In genomic region chr5:66967102-66967501, GRCh38 we compare ENCODE assay signal across 25 cellular contexts.
DNase-seq lines count a peak whose midpoint lies in the region; ATAC-seq, FAIRE-seq and TF ChIP-seq lines count a peak whose summit lies in the region.
"Had no signal": no experiment of that assay in that cellular context is flagged by ENCODE, and none has a peak within 500 bp of the region (broad histone marks: within the 10 kb centered on the region; RNA-seq: fewer than 3 reads in every experiment).

No MANE protein-coding gene starts in this region.

- H3K4me3 Mint-ChIP-seq in stimulated activated naive CD8-positive, alpha-beta T cell treated with anti-CD3 and anti-CD28 coated beads, Interleukin-15, amount 100 ng/mL, for 72 hours: no peak overlapping the region
- H3K4me3 Mint-ChIP-seq in WTC11: no peak overlapping the region
- H3K4me3 Mint-ChIP-seq: activated CD4-positive, alpha-beta T cell treated with anti-CD3 and anti-CD28 coated beads, Interleukin-2, amount 10 ng/mL, durations not matched to agents 24 days and 14 days; CD4-positive, CD25-positive, alpha-beta regulatory T cell; memory B cell; nephron had no signal

- TF ChIP-seq CTCF in astrocyte of the spinal cord (IDR thresholded peaks at IDR 0.05; ENCODE audit: low read depth, low read length) (no peak), foreskin fibroblast (IDR thresholded peaks at IDR 0.05; ENCODE audit: low read depth, low read length) (no peak), WTC11 (IDR thresholded peaks at IDR 0.05) (no peak)

- CTCF ChIA-PET in WTC11 (lab: Charles Lee): no interaction called here

- H3K27me3 Mint-ChIP-seq in stimulated activated naive CD8-positive, alpha-beta T cell treated with anti-CD3 and anti-CD28 coated beads, Interleukin-15, amount 100 ng/mL, for 72 hours: peaks cover 6% of the 10 kb centered on the region
- no peaks in the 10 kb centered on the region for H3K27me3 Mint-ChIP-seq in WTC11 (ENCODE audit: low read depth)
- H3K27me3 Mint-ChIP-seq: activated CD4-positive, alpha-beta T cell treated with anti-CD3 and anti-CD28 coated beads, Interleukin-2, amount 10 ng/mL, durations not matched to agents 24 days and 14 days; CD4-positive, CD25-positive, alpha-beta regulatory T cell; memory B cell had no signal

- no peak for FAIRE-seq in urothelium cell line (lab: Jason Lieb, UNC)
- FAIRE-seq: A549, keratinocyte, TTC549 had no signal

- DNase-seq in stimulated activated naive CD8-positive, alpha-beta T cell treated with anti-CD3 and anti-CD28 coated beads, Interleukin-15, Interleukin-2, amounts not matched to agents 100 U/mL and 50 U/mL, for 24 hours: no peak
- no peak for DNase-seq in stimulated activated naive CD8-positive, alpha-beta T cell treated with anti-CD3 and anti-CD28 coated beads, Interleukin-15, amount 100 ng/mL, for 72 hours
- DNase-seq in astrocyte of the spinal cord (ENCODE audit: low read depth, low spot score): peak; percentile 72
- DNase-seq in foreskin fibroblast: peak; percentile 73 to 74
- DNase-seq in WTC11 (ENCODE audit: low spot score): no peak
- DNase-seq in urothelium cell line (ENCODE audit: low spot score): no peak
- no peak for DNase-seq in D341Med (ENCODE audit: low spot score)
- DNase-seq: activated CD4-positive, alpha-beta T cell treated with anti-CD3 and anti-CD28 coated beads, Interleukin-2, amount 10 ng/mL, durations not matched to agents 24 days and 14 days; CD4-positive, CD25-positive, alpha-beta regulatory T cell; effector CD8-positive, alpha-beta T cell; hypothalamus; Karpas-422; NCI-H1105 treated with DMSO at 0.1 percent for 48 hours; NCI-H524 treated with DMSO at 0.1 percent for 48 hours; posterior cingulate gyrus; stimulated activated CD4-positive, alpha-beta T cell treated with anti-CD3 and anti-CD28 coated beads, Interleukin-4, amount 100 ng/mL, for 4 hours; SW 1271 had no signal

- POLR2A ChIA-PET in WTC11 (lab: Charles Lee): no interaction called here

- H3K27ac Mint-ChIP-seq in stimulated activated naive CD8-positive, alpha-beta T cell treated with anti-CD3 and anti-CD28 coated beads, Interleukin-15, amount 100 ng/mL, for 72 hours: no peak overlapping the region
- no peak overlapping the region for H3K27ac Mint-ChIP-seq in WTC11
- H3K27ac Mint-ChIP-seq: activated CD4-positive, alpha-beta T cell treated with anti-CD3 and anti-CD28 coated beads, Interleukin-2, amount 10 ng/mL, durations not matched to agents 24 days and 14 days; memory B cell; nephron had no signal

- H3K4me3 ChIP-seq in astrocyte of the spinal cord (ENCODE audit: low read depth, low read length): no peak overlapping the region
- no peak overlapping the region for H3K4me3 ChIP-seq in foreskin fibroblast (ENCODE audit: low read depth in 1 of 2, low read length in 2 of 2)
- H3K4me3 ChIP-seq: A549, skin epidermis, vagina had no signal

- ATAC-seq in stimulated activated naive CD8-positive, alpha-beta T cell treated with anti-CD3 and anti-CD28 coated beads, Interleukin-15, Interleukin-2, amounts not matched to agents 100 U/mL and 50 U/mL, for 24 hours: peak; percentile 40
- ATAC-seq in stimulated activated naive CD8-positive, alpha-beta T cell treated with anti-CD3 and anti-CD28 coated beads, Interleukin-15, amount 100 ng/mL, for 72 hours: no peak
- ATAC-seq in WTC11 (no peak), GM19463 (IDR thresholded peaks at IDR 0.05; ENCODE audit: unreplicated experiment) (no peak)

- no peaks in the 10 kb centered on the region for H3K36me3 Mint-ChIP-seq in WTC11
- H3K36me3 Mint-ChIP-seq: CD4-positive, CD25-positive, alpha-beta regulatory T cell had no signal

- no peaks in the 10 kb centered on the region for H3K4me1 Mint-ChIP-seq in stimulated activated naive CD8-positive, alpha-beta T cell treated with anti-CD3 and anti-CD28 coated beads, Interleukin-15, amount 100 ng/mL, for 72 hours
- H3K4me1 Mint-ChIP-seq in WTC11: peaks cover 15% of the 10 kb centered on the region
- H3K4me1 Mint-ChIP-seq: activated CD4-positive, alpha-beta T cell treated with anti-CD3 and anti-CD28 coated beads, Interleukin-2, amount 10 ng/mL, durations not matched to agents 24 days and 14 days; CD4-positive, CD25-positive, alpha-beta regulatory T cell; nephron had no signal

- H3K9me3 Mint-ChIP-seq in stimulated activated naive CD8-positive, alpha-beta T cell treated with anti-CD3 and anti-CD28 coated beads, Interleukin-15, amount 100 ng/mL, for 72 hours: no peaks in the 10 kb centered on the region
- peaks cover 7% of the 10 kb centered on the region; the same call in 1 of the 2 replicates for H3K9me3 Mint-ChIP-seq in WTC11
- H3K9me3 Mint-ChIP-seq: activated CD4-positive, alpha-beta T cell treated with anti-CD3 and anti-CD28 coated beads, Interleukin-2, amount 10 ng/mL, durations not matched to agents 24 days and 14 days; CD4-positive, CD25-positive, alpha-beta regulatory T cell; memory B cell; nephron had no signal

- in situ Hi-C loops in astrocyte of the spinal cord (cut with HindIII; ENCODE audit: low sequenced_read_pairs): no loop called here

TF ChIP-seq in WTC11, 78 proteins besides CTCF, POLR2A, EP300 and RAD21:
- TF ChIP-seq NFATC4 (CRISPR knock-in tag; IDR thresholded peaks at IDR 0.05): no peak
- TF ChIP-seq E2F1 (CRISPR knock-in tag; IDR thresholded peaks at IDR 0.05): no peak
- no peak for TF ChIP-seq ETV6 (CRISPR knock-in tag; IDR thresholded peaks at IDR 0.05)
- TF ChIP-seq, protein P1, sequence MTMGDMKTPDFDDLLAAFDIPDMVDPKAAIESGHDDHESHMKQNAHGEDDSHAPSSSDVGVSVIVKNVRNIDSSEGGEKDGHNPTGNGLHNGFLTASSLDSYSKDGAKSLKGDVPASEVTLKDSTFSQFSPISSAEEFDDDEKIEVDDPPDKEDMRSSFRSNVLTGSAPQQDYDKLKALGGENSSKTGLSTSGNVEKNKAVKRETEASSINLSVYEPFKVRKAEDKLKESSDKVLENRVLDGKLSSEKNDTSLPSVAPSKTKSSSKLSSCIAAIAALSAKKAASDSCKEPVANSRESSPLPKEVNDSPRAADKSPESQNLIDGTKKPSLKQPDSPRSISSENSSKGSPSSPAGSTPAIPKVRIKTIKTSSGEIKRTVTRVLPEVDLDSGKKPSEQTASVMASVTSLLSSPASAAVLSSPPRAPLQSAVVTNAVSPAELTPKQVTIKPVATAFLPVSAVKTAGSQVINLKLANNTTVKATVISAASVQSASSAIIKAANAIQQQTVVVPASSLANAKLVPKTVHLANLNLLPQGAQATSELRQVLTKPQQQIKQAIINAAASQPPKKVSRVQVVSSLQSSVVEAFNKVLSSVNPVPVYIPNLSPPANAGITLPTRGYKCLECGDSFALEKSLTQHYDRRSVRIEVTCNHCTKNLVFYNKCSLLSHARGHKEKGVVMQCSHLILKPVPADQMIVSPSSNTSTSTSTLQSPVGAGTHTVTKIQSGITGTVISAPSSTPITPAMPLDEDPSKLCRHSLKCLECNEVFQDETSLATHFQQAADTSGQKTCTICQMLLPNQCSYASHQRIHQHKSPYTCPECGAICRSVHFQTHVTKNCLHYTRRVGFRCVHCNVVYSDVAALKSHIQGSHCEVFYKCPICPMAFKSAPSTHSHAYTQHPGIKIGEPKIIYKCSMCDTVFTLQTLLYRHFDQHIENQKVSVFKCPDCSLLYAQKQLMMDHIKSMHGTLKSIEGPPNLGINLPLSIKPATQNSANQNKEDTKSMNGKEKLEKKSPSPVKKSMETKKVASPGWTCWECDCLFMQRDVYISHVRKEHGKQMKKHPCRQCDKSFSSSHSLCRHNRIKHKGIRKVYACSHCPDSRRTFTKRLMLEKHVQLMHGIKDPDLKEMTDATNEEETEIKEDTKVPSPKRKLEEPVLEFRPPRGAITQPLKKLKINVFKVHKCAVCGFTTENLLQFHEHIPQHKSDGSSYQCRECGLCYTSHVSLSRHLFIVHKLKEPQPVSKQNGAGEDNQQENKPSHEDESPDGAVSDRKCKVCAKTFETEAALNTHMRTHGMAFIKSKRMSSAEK (CRISPR knock-in tag; IDR thresholded peaks at IDR 0.05; ENCODE audit: borderline replicate concordance): no peak
- TF ChIP-seq, protein P2, sequence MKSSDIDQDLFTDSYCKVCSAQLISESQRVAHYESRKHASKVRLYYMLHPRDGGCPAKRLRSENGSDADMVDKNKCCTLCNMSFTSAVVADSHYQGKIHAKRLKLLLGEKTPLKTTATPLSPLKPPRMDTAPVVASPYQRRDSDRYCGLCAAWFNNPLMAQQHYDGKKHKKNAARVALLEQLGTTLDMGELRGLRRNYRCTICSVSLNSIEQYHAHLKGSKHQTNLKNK (CRISPR knock-in tag; IDR thresholded peaks at IDR 0.05): no peak
- TF ChIP-seq MXD4 (CRISPR knock-in tag; IDR thresholded peaks at IDR 0.05; ENCODE audit: borderline replicate concordance): no peak
- TF ChIP-seq, protein P3, sequence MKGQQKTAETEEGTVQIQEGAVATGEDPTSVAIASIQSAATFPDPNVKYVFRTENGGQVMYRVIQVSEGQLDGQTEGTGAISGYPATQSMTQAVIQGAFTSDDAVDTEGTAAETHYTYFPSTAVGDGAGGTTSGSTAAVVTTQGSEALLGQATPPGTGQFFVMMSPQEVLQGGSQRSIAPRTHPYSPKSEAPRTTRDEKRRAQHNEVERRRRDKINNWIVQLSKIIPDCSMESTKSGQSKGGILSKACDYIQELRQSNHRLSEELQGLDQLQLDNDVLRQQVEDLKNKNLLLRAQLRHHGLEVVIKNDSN (CRISPR knock-in tag; IDR thresholded peaks at IDR 0.05): no peak
- TF ChIP-seq ZNF232 (CRISPR knock-in tag; IDR thresholded peaks at IDR 0.05): no peak
- no peak for TF ChIP-seq EMX1 (CRISPR knock-in tag; IDR thresholded peaks at IDR 0.05)
- TF ChIP-seq JUN (CRISPR knock-in tag; IDR thresholded peaks at IDR 0.05): no peak
- TF ChIP-seq ELF4 (CRISPR knock-in tag; IDR thresholded peaks at IDR 0.05; ENCODE audit: low read depth): no peak
- TF ChIP-seq RORB (CRISPR knock-in tag; IDR thresholded peaks at IDR 0.05): no peak
- no peak for TF ChIP-seq FOXP1 (CRISPR knock-in tag; IDR thresholded peaks at IDR 0.05; ENCODE audit: borderline replicate concordance)
- no peak for TF ChIP-seq ZBTB21 (CRISPR knock-in tag; IDR thresholded peaks at IDR 0.05; ENCODE audit: borderline replicate concordance)

Comparison
In these comparisons a context has a peak if more than half of its experiments do, and no peak if none do; other contexts are left out.
1. DNase-seq: peak in astrocyte of the spinal cord (single experiment) and foreskin fibroblast (2 of 2); none in stimulated activated naive CD8-positive, alpha-beta T cell treated with anti-CD3 and anti-CD28 coated beads, Interleukin-15, Interleukin-2, amounts not matched to agents 100 U/mL and 50 U/mL, for 24 hours (single experiment), stimulated activated naive CD8-positive, alpha-beta T cell treated with anti-CD3 and anti-CD28 coated beads, Interleukin-15, amount 100 ng/mL, for 72 hours (0 of 2), WTC11 (single experiment), urothelium cell line (single experiment) and D341Med (single experiment).